ENCODE assay signal across 8 cellular contexts in the genomic region with DNA sequence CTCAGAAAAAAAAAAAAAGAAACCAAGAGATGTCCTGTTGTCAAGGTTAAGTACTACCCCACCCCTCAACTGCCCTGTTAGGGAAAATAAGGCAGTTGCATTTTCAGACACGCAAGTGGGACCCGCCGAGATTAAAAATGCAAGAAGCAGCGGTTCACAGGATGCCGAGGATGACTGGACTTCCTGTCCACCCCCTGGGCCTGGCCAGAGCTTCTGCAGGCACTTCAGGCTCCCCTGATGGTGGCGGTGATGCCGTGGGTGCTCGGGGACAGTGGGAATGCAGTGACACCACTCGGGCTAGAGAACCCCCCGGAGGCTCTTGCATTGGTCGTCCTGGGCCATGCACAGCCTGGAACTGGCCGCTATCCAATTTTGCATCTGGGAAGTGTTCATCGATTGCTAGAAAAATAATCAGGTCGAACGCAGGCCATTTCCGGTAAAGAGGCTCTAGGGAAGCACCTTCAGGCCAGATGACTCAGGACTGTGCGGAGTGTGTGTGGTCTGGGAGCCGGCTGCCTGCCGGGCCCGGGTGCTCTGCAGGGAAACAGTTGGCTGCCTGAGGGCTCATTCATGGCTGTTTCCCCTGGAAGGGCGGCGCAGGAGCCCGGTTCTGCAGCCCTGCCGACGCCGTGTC. TPM values are rescaled to one million over a fixed set of nuclear protein-coding genes. Genes with fewer than 3 reads are reported as not detected.
DNase-seq lines count a peak whose midpoint lies in the region; ATAC-seq and TF ChIP-seq lines count a peak whose summit lies in the region.

No MANE protein-coding gene starts in this region.

- no peaks in the 10 kb centered on the region for H3K9me3 ChIP-seq in upper lobe of right lung

- H3K4me3 ChIP-seq in upper lobe of right lung: no peak overlapping the region

- no peak overlapping the region for H3K27ac Mint-ChIP-seq in activated naive CD8-positive, alpha-beta T cell treated with anti-CD3 and anti-CD28 coated beads, Interleukin-2, amount 50 U/mL, for 24 hours
- no peak overlapping the region for H3K27ac Mint-ChIP-seq in activated naive CD8-positive, alpha-beta T cell treated with anti-CD3 and anti-CD28 coated beads for 36 hours

- H3K27me3 ChIP-seq in upper lobe of right lung: no peaks in the 10 kb centered on the region

- no peak for DNase-seq in activated naive CD8-positive, alpha-beta T cell treated with anti-CD3 and anti-CD28 coated beads, Interleukin-2, amount 50 U/mL, for 24 hours
- DNase-seq in activated naive CD8-positive, alpha-beta T cell treated with anti-CD3 and anti-CD28 coated beads for 36 hours: no peak
- DNase-seq in SW 1271 (lab: John Stamatoyannopoulos, UW) (peak; percentile 63 to 87), cardiac septum (ENCODE audit: low spot score) (peak; percentile 88), upper lobe of right lung (no peak), GM19240 (ENCODE audit: insufficient read length, low spot score) (no peak), erythroblast (lab: John Stamatoyannopoulos, UW) (no peak)

- H3K27ac ChIP-seq in upper lobe of right lung: no peak overlapping the region

- H3K36me3 ChIP-seq in upper lobe of right lung: no peaks in the 10 kb centered on the region

- H3K27me3 Mint-ChIP-seq in activated naive CD8-positive, alpha-beta T cell treated with anti-CD3 and anti-CD28 coated beads, Interleukin-2, amount 50 U/mL, for 24 hours: peaks cover 8% of the 10 kb centered on the region
- H3K27me3 Mint-ChIP-seq in activated naive CD8-positive, alpha-beta T cell treated with anti-CD3 and anti-CD28 coated beads for 36 hours: no peaks in the 10 kb centered on the region

- no peak overlapping the region for H3K4me3 Mint-ChIP-seq in activated naive CD8-positive, alpha-beta T cell treated with anti-CD3 and anti-CD28 coated beads, Interleukin-2, amount 50 U/mL, for 24 hours
- no peak overlapping the region for H3K4me3 Mint-ChIP-seq in activated naive CD8-positive, alpha-beta T cell treated with anti-CD3 and anti-CD28 coated beads for 36 hours

- H3K9me3 Mint-ChIP-seq in activated naive CD8-positive, alpha-beta T cell treated with anti-CD3 and anti-CD28 coated beads, Interleukin-2, amount 50 U/mL, for 24 hours: no peaks in the 10 kb centered on the region
- H3K9me3 Mint-ChIP-seq in activated naive CD8-positive, alpha-beta T cell treated with anti-CD3 and anti-CD28 coated beads for 36 hours: no peaks in the 10 kb centered on the region

- TF ChIP-seq POLR2A in erythroblast (IDR thresholded peaks at IDR 0.05; ENCODE audit: low read length): no peak

- peak; percentile 68 for ATAC-seq in activated naive CD8-positive, alpha-beta T cell treated with anti-CD3 and anti-CD28 coated beads, Interleukin-2, amount 50 U/mL, for 24 hours
- ATAC-seq in upper lobe of right lung: peak; percentile 58
- ATAC-seq in GM18867 (IDR thresholded peaks at IDR 0.05; ENCODE audit: unreplicated experiment): no peak

- intact Hi-C loops in cardiac septum (cut with DNase I) (no loop called here), upper lobe of right lung (cut with DNase I) (no loop called here)

- no peaks in the 10 kb centered on the region for H3K36me3 Mint-ChIP-seq in activated naive CD8-positive, alpha-beta T cell treated with anti-CD3 and anti-CD28 coated beads, Interleukin-2, amount 50 U/mL, for 24 hours (ENCODE audit: low read depth)
- H3K36me3 Mint-ChIP-seq in activated naive CD8-positive, alpha-beta T cell treated with anti-CD3 and anti-CD28 coated beads for 36 hours: no peaks in the 10 kb centered on the region

- no peak for TF ChIP-seq CTCF in upper lobe of right lung (IDR thresholded peaks at IDR 0.05)

- peaks cover 12% of the 10 kb centered on the region for H3K4me1 Mint-ChIP-seq in activated naive CD8-positive, alpha-beta T cell treated with anti-CD3 and anti-CD28 coated beads, Interleukin-2, amount 50 U/mL, for 24 hours
- peaks cover 10% of the 10 kb centered on the region for H3K4me1 Mint-ChIP-seq in activated naive CD8-positive, alpha-beta T cell treated with anti-CD3 and anti-CD28 coated beads for 36 hours

- H3K4me1 ChIP-seq in upper lobe of right lung: no peaks in the 10 kb centered on the region

RNA-seq across cellular contexts. Expression of a gene that starts 13.4 kb away (rescaled TPM):
- total RNA-seq in activated naive CD8-positive, alpha-beta T cell treated with anti-CD3 and anti-CD28 coated beads for 36 hours: not detected
- total RNA-seq in cardiac septum (16.3 TPM), upper lobe of right lung (61.9 TPM)

Comparison
In these comparisons a context has a peak if more than half of its experiments do, and no peak if none do; other contexts are left out.
1. DNase-seq: peak in SW 1271 (2 of 2) and cardiac septum (single experiment); none in activated naive CD8-positive, alpha-beta T cell treated with anti-CD3 and anti-CD28 coated beads, Interleukin-2, amount 50 U/mL, for 24 hours (single experiment), activated naive CD8-positive, alpha-beta T cell treated with anti-CD3 and anti-CD28 coated beads for 36 hours (single experiment), upper lobe of right lung (single experiment), GM19240 (single experiment) and erythroblast (0 of 2).
2. RNA of a gene that starts 13.4 kb away (total RNA-seq): 61.9 TPM in upper lobe of right lung (single experiment) and 16.3 TPM in cardiac septum (single experiment); not detected in activated naive CD8-positive, alpha-beta T cell treated with anti-CD3 and anti-CD28 coated beads for 36 hours; every median in the first group is over 10 times any median in the second.